8 cellular contexts compared by ENCODE assay signal in the genomic region with DNA sequence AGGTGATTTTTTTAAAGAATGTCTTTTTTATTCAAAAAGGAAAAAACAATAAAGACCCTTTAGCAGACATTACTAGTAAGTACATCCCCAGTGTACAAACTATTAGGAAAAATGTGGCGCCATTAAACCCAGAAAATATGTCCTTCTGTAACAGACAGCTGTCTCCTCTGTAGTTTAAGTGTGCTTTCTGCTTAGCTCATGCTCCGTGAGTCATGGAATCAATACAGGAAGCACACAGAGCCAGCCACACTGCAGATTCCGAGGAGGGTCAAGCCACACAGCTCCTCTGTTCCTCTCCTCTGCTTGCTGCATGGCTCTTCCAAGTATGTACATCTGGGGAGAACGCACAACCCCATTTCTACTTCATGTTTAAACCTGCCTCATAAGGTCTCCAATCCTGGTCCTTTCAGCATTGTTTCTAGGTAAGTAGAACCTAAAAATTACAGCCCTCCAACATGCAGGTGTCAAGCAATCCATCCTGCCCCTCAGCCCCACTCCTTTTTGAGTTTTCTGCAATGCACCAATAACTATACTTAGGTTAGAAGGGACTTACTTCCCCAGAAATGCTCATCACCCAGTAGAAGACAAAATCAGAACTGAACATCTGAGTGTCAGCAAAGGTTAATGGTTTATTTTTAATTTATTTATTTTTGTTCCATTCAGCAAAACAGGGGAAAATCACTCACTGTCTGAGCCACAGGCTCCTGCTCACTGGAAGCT. TPM values are rescaled to one million over a fixed set of nuclear protein-coding genes. Genes with fewer than 3 reads are reported as not detected.
A peak's percentile ranks its signal among the peaks of the same experiment; 100 is the strongest.
DNase-seq lines count a peak whose midpoint lies in the region; ATAC-seq, FAIRE-seq and TF ChIP-seq lines count a peak whose summit lies in the region.

No MANE protein-coding gene starts in this region.

- H3K27ac ChIP-seq in mammary epithelial cell (ENCODE audit: insufficient read depth, low read depth, low read length) (peak overlapping the region; percentile 31), Karpas-422 (ENCODE audit: low read length) (no peak overlapping the region)

- CTCF ChIA-PET in mammary epithelial cell (lab: Charles Lee; ENCODE audit: low non-redundant PET): no interaction called here

- H3K4me3 ChIP-seq in mammary epithelial cell (replicated peaks in 1 of 3; ENCODE audit: insufficient read depth in 1 of 3, low read depth in 2 of 3, low read length in 3 of 3) (no peak overlapping the region), Karpas-422 (ENCODE audit: low read length) (no peak overlapping the region)

- DNase-seq in AML-193 (lab: John Stamatoyannopoulos, UW) (peak; percentile 64 to 68), HTR-8/SVneo (ENCODE audit: insufficient read length, low spot score) (peak; percentile 45), RCC 7860 (ENCODE audit: low spot score) (peak; percentile 74), mammary epithelial cell (peak; percentile 79), left kidney (ENCODE audit: low read depth, low spot score) (peak; percentile 68), Karpas-422 (no peak)
- DNase-seq in stimulated activated naive CD8-positive, alpha-beta T cell treated with anti-CD3 and anti-CD28 coated beads, Interleukin-15, amount 100 ng/mL, for 72 hours: peak in 1 of 2 donors; percentile 3
- no peak for DNase-seq in effector CD8-positive, alpha-beta T cell (lab: John Stamatoyannopoulos, UW)

- peak overlapping the region; percentile 27 to 35 for H3K27ac Mint-ChIP-seq in stimulated activated naive CD8-positive, alpha-beta T cell treated with anti-CD3 and anti-CD28 coated beads, Interleukin-15, amount 100 ng/mL, for 72 hours

- H2AFZ ChIP-seq in mammary epithelial cell (ENCODE audit: low read depth, low read length) (peak overlapping the region; percentile 25), Karpas-422 (ENCODE audit: low read length) (no peak overlapping the region)

- intact Hi-C loops in mammary epithelial cell (cut with micrococcal nuclease): no loop called here

- WGBS in mammary epithelial cell (ENCODE audit: low coverage, missing lambda C conversion rate): 23% methylated on average over 4 of the region's 4 CpGs

- H4K20me1 ChIP-seq in mammary epithelial cell (ENCODE audit: insufficient read depth, low read length) (no peaks in the 10 kb centered on the region), Karpas-422 (ENCODE audit: insufficient read depth, low read depth, low read length) (no peaks in the 10 kb centered on the region)

- peaks cover 45% of the 10 kb centered on the region for H3K4me1 Mint-ChIP-seq in stimulated activated naive CD8-positive, alpha-beta T cell treated with anti-CD3 and anti-CD28 coated beads, Interleukin-15, amount 100 ng/mL, for 72 hours

- dilution Hi-C loops in mammary epithelial cell (cut with HindIII; ENCODE audit: low sequenced_read_pairs): no loop called here

- no peaks in the 10 kb centered on the region for H3K27me3 ChIP-seq in mammary epithelial cell (ENCODE audit: insufficient read depth, low read length)
- H3K27me3 ChIP-seq in Karpas-422 (ENCODE audit: low read length): no peaks in the 10 kb centered on the region

- no peaks in the 10 kb centered on the region for H3K27me3 Mint-ChIP-seq in stimulated activated naive CD8-positive, alpha-beta T cell treated with anti-CD3 and anti-CD28 coated beads, Interleukin-15, amount 100 ng/mL, for 72 hours

- TF ChIP-seq CTCF in mammary epithelial cell (conservative IDR thresholded peaks at IDR 0.05 in 1 of 2, IDR thresholded peaks at IDR 0.05 in 1 of 2; ENCODE audit: extremely low read depth in 1 of 2, insufficient read depth in 1 of 2, low read depth in 1 of 2, low read length in 2 of 2): no peak

- peaks cover 63% of the 10 kb centered on the region for H3K79me2 ChIP-seq in mammary epithelial cell (ENCODE audit: insufficient read depth, low read length)
- H3K79me2 ChIP-seq in Karpas-422 (ENCODE audit: low read length): no peaks in the 10 kb centered on the region

- H3K4me1 ChIP-seq in mammary epithelial cell (ENCODE audit: insufficient read depth, low read length): peaks cover 26% of the 10 kb centered on the region
- H3K4me1 ChIP-seq in Karpas-422 (ENCODE audit: low read length): no peaks in the 10 kb centered on the region

- no peaks in the 10 kb centered on the region for H3K9me3 Mint-ChIP-seq in stimulated activated naive CD8-positive, alpha-beta T cell treated with anti-CD3 and anti-CD28 coated beads, Interleukin-15, amount 100 ng/mL, for 72 hours

- peak; percentile 84 for ATAC-seq in stimulated activated naive CD8-positive, alpha-beta T cell treated with anti-CD3 and anti-CD28 coated beads, Interleukin-15, amount 100 ng/mL, for 72 hours

- H3K9ac ChIP-seq in mammary epithelial cell (ENCODE audit: insufficient read depth, low read length) (no peak overlapping the region), Karpas-422 (ENCODE audit: low read length) (no peak overlapping the region)

- H3K9me3 ChIP-seq in mammary epithelial cell (replicated peaks; ENCODE audit: insufficient read depth, low read length): no peaks in the 10 kb centered on the region
- H3K9me3 ChIP-seq in Karpas-422 (ENCODE audit: low read length): no peaks in the 10 kb centered on the region

- in situ Hi-C loops in mammary epithelial cell (cut with MboI; ENCODE audit: low sequenced_read_pairs in 2 of 2): no loop called here

- no peaks in the 10 kb centered on the region for H3K36me3 ChIP-seq in mammary epithelial cell (ENCODE audit: insufficient read depth, low read length)
- no peaks in the 10 kb centered on the region for H3K36me3 ChIP-seq in Karpas-422 (ENCODE audit: insufficient read depth, low read length)

- H3K9me2 ChIP-seq in Karpas-422 (replicated peaks; ENCODE audit: insufficient read depth, low read length): no peaks in the 10 kb centered on the region

- BruUV-seq in mammary epithelial cell (replicated peaks; lab: Mats Ljungman, UMichigan): no TSS peak

- peak overlapping the region in 1 of 2 donors; percentile 3 for H3K4me3 Mint-ChIP-seq in stimulated activated naive CD8-positive, alpha-beta T cell treated with anti-CD3 and anti-CD28 coated beads, Interleukin-15, amount 100 ng/mL, for 72 hours

- peak overlapping the region; percentile 46 for H3K4me2 ChIP-seq in mammary epithelial cell (ENCODE audit: insufficient read depth, low read depth, low read length)
- no peak overlapping the region for H3K4me2 ChIP-seq in Karpas-422 (ENCODE audit: low read depth, low read length, poor library complexity, severe bottlenecking)

- FAIRE-seq in HTR-8/SVneo (lab: Jason Lieb, UNC): no peak
- peak; percentile 83 for FAIRE-seq in RCC 7860 (lab: Jason Lieb, UNC)

RNA-seq across cellular contexts. Expression of gene ACVR1, which starts 37.5 kb away (rescaled TPM):
- total RNA-seq in mammary epithelial cell: 10 to 100 TPM; 35.1 to 41.2 TPM
- polyA plus RNA-seq in mammary epithelial cell: 17.1 TPM
- 57.2 TPM for polyA minus RNA-seq in mammary epithelial cell
- 0.07 and 0.22 TPM in 2 replicates for total RNA-seq in Karpas-422 (2014; rRNA removed; shearing (Covaris generic); ENCODE audit: low replicate concordance)

Comparison
In these comparisons a context has a peak if more than half of its experiments do, and no peak if none do; other contexts are left out.
1. DNase-seq: peak in AML-193 (2 of 2), HTR-8/SVneo (single experiment), RCC 7860 (single experiment), mammary epithelial cell (single experiment) and left kidney (single experiment); none in effector CD8-positive, alpha-beta T cell (single experiment) and Karpas-422 (single experiment).
2. RNA of gene ACVR1, which starts 37.5 kb away (total RNA-seq): 35.1 to 41.2 TPM in mammary epithelial cell; 0.07 to 0.22 TPM in Karpas-422; every median in the first group is over 10 times any median in the second.